Comparison of ENCODE assay signal across 1 cellular context in genomic region chr17:58250344-58251011, GRCh38.
TF ChIP-seq lines count a peak whose summit lies in the region.

No MANE protein-coding gene starts in this region.

TF ChIP-seq in HepG2, 621 proteins besides CTCF, POLR2A, EP300 and RAD21 (continued from another document):
- TF ChIP-seq TCF7 (IDR thresholded peaks at IDR 0.05; ENCODE audit: low read depth) (no peak), SALL1 (CRISPR knock-in tag; IDR thresholded peaks at IDR 0.05) (peak; percentile 31; the same call in 1 of the 2 replicates), NFYB (CRISPR knock-in tag; IDR thresholded peaks at IDR 0.05) (no peak), ZNF331 (CRISPR knock-in tag; IDR thresholded peaks at IDR 0.05) (peak; percentile 25; the same call in 1 of the 2 replicates), FOXA1 (IDR thresholded peaks at IDR 0.05) (no peak), FOXA1 (CRISPR knock-in tag; IDR thresholded peaks at IDR 0.05) (peak; percentile 48; the same call in 1 of the 2 replicates), ZBTB44 (CRISPR knock-in tag; IDR thresholded peaks at IDR 0.05) (no peak), CENPX (CRISPR knock-in tag; IDR thresholded peaks at IDR 0.05) (no peak), ZNF761 (CRISPR knock-in tag; conservative IDR thresholded peaks at IDR 0.05) (no peak), AHDC1 (CRISPR knock-in tag; IDR thresholded peaks at IDR 0.05; ENCODE audit: borderline replicate concordance) (no peak), TEAD3 (CRISPR knock-in tag; optimal IDR thresholded peaks at IDR 0.05; ENCODE audit: borderline replicate concordance) (peak; percentile 80), SETDB1 (CRISPR knock-in tag; IDR thresholded peaks at IDR 0.05; ENCODE audit: borderline replicate concordance) (no peak), HNF4A (CRISPR knock-in tag; IDR thresholded peaks at IDR 0.05) (peak; percentile 77), HNF4G (IDR thresholded peaks at IDR 0.05; ENCODE audit: borderline replicate concordance, low read depth, low read length) (peak; percentile 51), HNF4G (CRISPR knock-in tag; IDR thresholded peaks at IDR 0.05; ENCODE audit: borderline replicate concordance, low read depth) (no peak), ZNF7 (CRISPR knock-in tag; IDR thresholded peaks at IDR 0.05) (no peak), THAP9 (CRISPR knock-in tag; IDR thresholded peaks at IDR 0.05; ENCODE audit: borderline replicate concordance) (no peak)
TF ChIP-seq in HepG2: peak in this region for 50.
